Comparison of ENCODE assay signal across 18 cellular contexts in the genomic region with DNA sequence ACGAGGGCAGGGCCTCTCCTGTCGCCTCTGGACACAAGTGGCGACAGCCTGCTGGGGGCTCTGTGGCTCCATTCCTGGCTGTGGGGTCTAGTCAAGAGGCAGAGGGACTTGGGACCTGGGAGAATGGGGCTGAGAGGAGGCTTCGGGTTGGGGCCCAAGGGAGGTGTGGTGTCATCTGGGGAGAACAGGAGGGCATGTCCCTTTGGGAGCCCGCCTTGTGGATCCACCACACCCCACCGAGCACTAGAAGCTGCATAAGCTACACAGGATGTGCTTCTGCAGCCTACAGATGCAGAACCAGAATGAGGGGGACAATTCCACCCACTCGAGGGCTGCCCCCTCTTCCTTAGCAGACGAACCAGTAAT. TPM values are rescaled to one million over a fixed set of nuclear protein-coding genes. Genes with fewer than 3 reads are reported as not detected.
DNase-seq lines count a peak whose midpoint lies in the region; ATAC-seq and TF ChIP-seq lines count a peak whose summit lies in the region.
"Had no signal": no experiment of that assay in that cellular context is flagged by ENCODE, and none has a peak within 500 bp of the region (broad histone marks: within the 10 kb centered on the region; RNA-seq: fewer than 3 reads in every experiment).

No MANE protein-coding gene starts in this region.

- H3K27me3 ChIP-seq in BLaER1 (no peaks in the 10 kb centered on the region), Peyer's patch (no peaks in the 10 kb centered on the region), sigmoid colon (peaks cover 12 to 41% (median 21%) of the 10 kb centered on the region in 3 donors)
- H3K27me3 ChIP-seq: MG63 had no signal

- 78 to 89% methylated on average over 8 of the region's 8 CpGs for WGBS in sigmoid colon, 2 donors

- H3K9me3 ChIP-seq in BLaER1, result no peaks in the 10 kb centered on the region
- H3K9me3 ChIP-seq in Peyer's patch, result no peaks in the 10 kb centered on the region
- H3K9me3 ChIP-seq in sigmoid colon, result no peaks in the 10 kb centered on the region
- H3K9me3 ChIP-seq: MG63 had no signal

- TF ChIP-seq POLR2A in Peyer's patch (IDR thresholded peaks at IDR 0.05) (no peak), sigmoid colon (IDR thresholded peaks at IDR 0.05) (no peak)

- H3K4me3 ChIP-seq in BLaER1 (peak overlapping the region; percentile 45), Peyer's patch (no peak overlapping the region), coronary artery (no peak overlapping the region), sigmoid colon (no peak overlapping the region)
- H3K4me3 ChIP-seq: MG63 had no signal

- peak overlapping the region; percentile 99 for H3K4me2 ChIP-seq in BLaER1

- TF ChIP-seq CTCF in Peyer's patch (IDR thresholded peaks at IDR 0.05) (no peak), coronary artery (IDR thresholded peaks at IDR 0.05) (no peak), sigmoid colon (IDR thresholded peaks at IDR 0.05) (no peak)

- H3K4me1 ChIP-seq in BLaER1, result peaks cover 90% of the 10 kb centered on the region
- peaks cover 8 to 43% (median 17%) of the 10 kb centered on the region in 4 donors for H3K4me1 ChIP-seq in Peyer's patch
- H3K4me1 ChIP-seq in sigmoid colon, result peaks cover 0 to 43% (median 38%) of the 10 kb centered on the region in 4 donors

- H3K36me3 ChIP-seq in BLaER1 (peaks cover 38% of the 10 kb centered on the region), Peyer's patch (peaks cover 0 to 19% (median 0%) of the 10 kb centered on the region in 3 donors), sigmoid colon (peaks cover 0 to 37% (median 0%) of the 10 kb centered on the region in 4 donors)

- ATAC-seq in HG03175 (IDR thresholded peaks at IDR 0.05; ENCODE audit: unreplicated experiment) (no peak), HG03045 (IDR thresholded peaks at IDR 0.05; ENCODE audit: unreplicated experiment) (no peak), GM19395 (IDR thresholded peaks at IDR 0.05; ENCODE audit: unreplicated experiment) (no peak)
- ATAC-seq: activated CD8-positive, alpha-beta T cell treated with anti-CD3 and anti-CD28 coated beads, Interleukin-2, amount 10 ng/mL, durations not matched to agents 7 days and 5 days; left ventricle myocardium superior; natural killer cell had no signal

- H3K27ac ChIP-seq in BLaER1 (peak overlapping the region; percentile 63), Peyer's patch (peak overlapping the region in 3 of 4 donors; percentile 17 to 46 (median 23)), coronary artery (peak overlapping the region; percentile 38 to 78), sigmoid colon (peak overlapping the region in 3 of 4 donors; percentile 15 to 73 (median 65))

- peaks cover 67% of the 10 kb centered on the region for H4K20me1 ChIP-seq in BLaER1

- no peak for DNase-seq in Peyer's patch
- DNase-seq in coronary artery (ENCODE audit: low spot score), result no peak
- DNase-seq in sigmoid colon, result peak; percentile 63
- no peak for DNase-seq in activated CD8-positive, alpha-beta memory T cell treated with anti-CD3 and anti-CD28 coated beads, Interleukin-2, amount 50 U/mL, for 48 hours
- DNase-seq: activated CD8-positive, alpha-beta T cell treated with anti-CD3 and anti-CD28 coated beads, Interleukin-2, amount 10 ng/mL, durations not matched to agents 7 days and 5 days; AML-193; DMS153; natural killer cell; NCI-H2107; NCI-H748 treated with DMSO at 0.1 percent for 48 hours had no signal

- intact Hi-C loops in sigmoid colon (cut with DNase I), result no loop called here

- no peak for TF ChIP-seq EP300 in sigmoid colon (IDR thresholded peaks at IDR 0.05)

- 0 out of 2 replicates have a peak overlapping the region, but pooled peaks have one; percentile 30 for H3K9ac ChIP-seq in BLaER1

RNA-seq across cellular contexts. Expression of a gene that starts 3.9 kb away (rescaled TPM):
- total RNA-seq in Peyer's patch (10 to 100 TPM; 42.7 to 74.7 (median 61.0) TPM), sigmoid colon (10 to 100 TPM; 27.8 to 34.9 (median 28.7) TPM)
- 10 to 100 TPM; 12.0 to 52.0 (median 14.1) TPM for polyA plus RNA-seq in sigmoid colon

RNA-seq across cellular contexts. Expression of a gene that starts 5.6 kb away (rescaled TPM):
- 10 to 100 TPM in 1 of 4 donors, 1 to 10 TPM in 3; 4.9 to 15.7 (median 6.6) TPM for total RNA-seq in Peyer's patch
- 1 to 10 TPM; 2.9 to 9.1 (median 4.8) TPM for total RNA-seq in sigmoid colon
- 1 to 10 TPM; 4.2 to 9.6 (median 6.0) TPM for polyA plus RNA-seq in sigmoid colon

RNA-seq across cellular contexts. Expression of a gene that starts 12.6 kb away (rescaled TPM):
- 10 to 100 TPM in 1 of 4 donors, 1 to 10 TPM in 3; 5.6 to 12.4 (median 7.9) TPM for total RNA-seq in Peyer's patch
- total RNA-seq in sigmoid colon, result under 1 TPM in 1 of 4 donors, not detected in 3; 0.81 TPM
- polyA plus RNA-seq in sigmoid colon, result 10 to 100 TPM in 1 of 3 donors, 1 to 10 TPM in 2; 3.6 to 16.4 (median 3.7) TPM

RNA-seq across cellular contexts. Expression of a gene that starts 29.0 kb away (rescaled TPM):
- total RNA-seq in Peyer's patch, result 10 to 100 TPM in 3 of 4 donors, 1 to 10 TPM in 1; 5.0 to 53.8 (median 28.9) TPM
- 1 to 10 TPM in 3 of 4 donors, not detected in 1; 1.2 to 2.2 (median 2.1) TPM for total RNA-seq in sigmoid colon
- polyA plus RNA-seq in sigmoid colon, result 1 to 10 TPM in 2 of 3 donors, under 1 TPM in 1; 0.92 to 6.4 (median 3.0) TPM
- total RNA-seq: dermis blood vessel endothelial cell, natural killer cell, SK-MEL-5 had no signal

RNA-seq across cellular contexts. Expression of a gene that starts 31.6 kb away (rescaled TPM):
- total RNA-seq in Peyer's patch, result 100 to 1,000 TPM in 1 of 4 donors, 10 to 100 TPM in 3; 44.7 to 177 (median 76.7) TPM
- 100 to 1,000 TPM in 2 of 4 donors, 10 to 100 TPM in 2; 88.5 to 140 (median 111) TPM for total RNA-seq in sigmoid colon
- polyA plus RNA-seq in sigmoid colon, result 100 to 1,000 TPM in 1 of 3 donors, 10 to 100 TPM in 2; 26.6 to 158 (median 36.6) TPM
